Comparison of ENCODE assay signal across 13 cellular contexts in genomic region chr11:48017105-48017874, GRCh38. TPM values are rescaled to one million over a fixed set of nuclear protein-coding genes. Genes with fewer than 3 reads are reported as not detected.
DNase-seq lines count a peak whose midpoint lies in the region; ATAC-seq and TF ChIP-seq lines count a peak whose summit lies in the region.
"Had no signal": no experiment of that assay in that cellular context is flagged by ENCODE, and none has a peak within 500 bp of the region (broad histone marks: within the 10 kb centered on the region; RNA-seq: fewer than 3 reads in every experiment).

No MANE protein-coding gene starts in this region.

- DNase-seq in DMS 273 (lab: John Stamatoyannopoulos, UW; ENCODE audit: unreplicated experiment) (peak; percentile 17), DMS 273 treated with DMSO at 0.1 percent for 48 hours (lab: John Stamatoyannopoulos, UW) (no peak), T-helper 9 cell (peak; percentile 29), heart right ventricle (no peak), hepatic stellate cell (ENCODE audit: low spot score) (no peak)
- DNase-seq in central memory CD4-positive, alpha-beta T cell = peak; percentile 69
- peak; percentile 57 for DNase-seq in stimulated activated CD8-positive, alpha-beta memory T cell treated with anti-CD3 and anti-CD28 coated beads, Interleukin-4, amount 100 ng/mL, for 48 hours
- DNase-seq: MG63, small intestine, T1000 had no signal

- H3K4me1 ChIP-seq in heart right ventricle = peaks cover 0 to 97% (median 8%) of the 10 kb centered on the region in 9 donors

- no peak overlapping the region for H3K4me3 ChIP-seq in heart right ventricle
- H3K4me3 ChIP-seq: MG63 had no signal

- H3K9me3 ChIP-seq in heart right ventricle = no peaks in the 10 kb centered on the region
- H3K9me3 ChIP-seq: MG63 had no signal

- intact Hi-C loops in heart right ventricle (cut with DNase I) = loop anchor here in 1 of 10 donors (10.0 kb wide), 1 partner anchor 68 kb away; no protein-coding TSS in a partner anchor

- H3K36me3 ChIP-seq in heart right ventricle = no peaks in the 10 kb centered on the region
- H3K36me3 ChIP-seq: MG63 had no signal

- TF ChIP-seq CTCF in heart right ventricle (IDR thresholded peaks at IDR 0.05) = no peak

- ATAC-seq in GM21576 (IDR thresholded peaks at IDR 0.05; ENCODE audit: unreplicated experiment) (no peak), heart right ventricle (no peak)
- ATAC-seq: HCT116 had no signal

- WGBS in heart right ventricle, 2 donors = 36 to 64% methylated on average over 1 of the region's 1 CpG

- H3K27ac ChIP-seq in heart right ventricle = peak overlapping the region in 1 of 10 donors; percentile 81
- H3K27ac ChIP-seq: 22Rv1 had no signal

- no peaks in the 10 kb centered on the region for H3K27me3 ChIP-seq in heart right ventricle
- H3K27me3 ChIP-seq: MG63 had no signal

RNA-seq across cellular contexts. Expression of gene PTPRJ, which starts 36.9 kb away (rescaled TPM):
- 10 to 100 TPM in 2 of 10 donors, 1 to 10 TPM in 8; 5.6 to 22.9 (median 7.5) TPM for total RNA-seq in heart right ventricle
- polyA plus RNA-seq in heart right ventricle = 1 to 10 TPM in 1 of 2 donors, under 1 TPM in 1; 0.78 to 1.5 TPM

Comparison
In these comparisons a context has a peak if more than half of its experiments do, and no peak if none do; other contexts are left out.
1. DNase-seq: peak in DMS 273 (single experiment), T-helper 9 cell (single experiment), central memory CD4-positive, alpha-beta T cell (single experiment) and stimulated activated CD8-positive, alpha-beta memory T cell treated with anti-CD3 and anti-CD28 coated beads, Interleukin-4, amount 100 ng/mL, for 48 hours (single experiment); none in DMS 273 treated with DMSO at 0.1 percent for 48 hours (single experiment), heart right ventricle (0 of 2) and hepatic stellate cell (single experiment).